ENCODE assay signal across 2 cellular contexts in genomic region chr11:2439820-2440219, GRCh38.
TF ChIP-seq lines count a peak whose summit lies in the region.

No MANE protein-coding gene starts in this region.

TF ChIP-seq in HEK293, 187 proteins besides CTCF, POLR2A, EP300 and RAD21:
- TF ChIP-seq ZNF280D (tag by site-specific recombination; IDR thresholded peaks at IDR 0.05) (peak; percentile 59; the same call in 1 of the 2 replicates), ZNF610 (tag by site-specific recombination; IDR thresholded peaks at IDR 0.05; ENCODE audit: borderline replicate concordance) (no peak), GLIS1 (tag by site-specific recombination; IDR thresholded peaks at IDR 0.05) (no peak), ZNF704 (tag by site-specific recombination; IDR thresholded peaks at IDR 0.05) (no peak), ZNF580 (tag by site-specific recombination; IDR thresholded peaks at IDR 0.05) (peak; percentile 59), ZNF146 (tag by site-specific recombination; IDR thresholded peaks at IDR 0.05) (peak; percentile 85)

TF ChIP-seq in K562, 482 proteins besides CTCF, POLR2A, EP300 and RAD21:
- TF ChIP-seq RBM25 (IDR thresholded peaks at IDR 0.05; ENCODE audit: low read depth, low read length, severe bottlenecking) (peak; percentile 68), ZNF146 (CRISPR knock-in tag; IDR thresholded peaks at IDR 0.05; ENCODE audit: unreplicated experiment) (peak; percentile 97), CHD7 (IDR thresholded peaks at IDR 0.05; ENCODE audit: low read depth, low read length) (no peak), BCOR (IDR thresholded peaks at IDR 0.05) (peak; percentile 40; the same call in 1 of the 2 replicates)
